Comparison of ENCODE assay signal across 13 cellular contexts in genomic region chr9:129636343-129636742, GRCh38. TPM values are rescaled to one million over a fixed set of nuclear protein-coding genes. Genes with fewer than 3 reads are reported as not detected.
"Had no signal": no experiment of that assay in that cellular context is flagged by ENCODE, and none has a peak within 500 bp of the region (broad histone marks: within the 10 kb centered on the region; RNA-seq: fewer than 3 reads in every experiment).

No MANE protein-coding gene starts in this region.

RNA-seq across cellular contexts. Expression of gene C9orf50, which starts 15.4 kb away (rescaled TPM):
- total RNA-seq: activated B cell treated with CpG ODN at 0.5 μM for 24 hours; activated CD4-positive, alpha-beta memory T cell treated with anti-CD3 and anti-CD28 coated beads for 36 hours; activated CD4-positive, alpha-beta T cell treated with anti-CD3 and anti-CD28 coated beads, Interleukin-2, amount 10 ng/mL, durations not matched to agents 24 days and 14 days; activated CD8-positive, alpha-beta memory T cell treated with anti-CD3 and anti-CD28 coated beads for 36 hours; activated CD8-positive, alpha-beta T cell treated with anti-CD3 and anti-CD28 coated beads for 36 hours; activated naive CD4-positive, alpha-beta T cell treated with anti-CD3 and anti-CD28 coated beads for 36 hours; activated naive CD8-positive, alpha-beta T cell treated with anti-CD3 and anti-CD28 coated beads for 36 hours; activated T-cell treated with anti-CD3 and anti-CD28 coated beads, Interleukin-2, amount 50 U/mL, for 4 hours; activated T-helper 1 cell treated with anti-CD3 and anti-CD28 coated beads, Interleukin-12 subunit alpha, Interleukin-12 subunit beta, Interleukin-2, Interleukin-4 antibody, amounts not matched to agents 30 ng/mL and 10 ng/mL and 1 ng/mL, durations not matched to agents 14 hours and 24 hours and 36 hours; activated T-helper 17 cell treated with anti-CD3 and anti-CD28 coated beads, Interleukin-2, amount 50 U/mL, for 72 hours; body of pancreas; cerebellum had no signal

RNA-seq across cellular contexts. Expression of gene PRRX2, which starts 29.1 kb away (rescaled TPM):
- total RNA-seq: activated B cell treated with CpG ODN at 0.5 μM for 24 hours, astrocyte, cerebellum had no signal
